ENCODE assay signal across 24 cellular contexts in genomic region chr12:52418576-52419110, GRCh38. TPM values are rescaled to one million over a fixed set of nuclear protein-coding genes. Genes with fewer than 3 reads are reported as not detected.
DNase-seq lines count a peak whose midpoint lies in the region; FAIRE-seq and TF ChIP-seq lines count a peak whose summit lies in the region.
"Had no signal": no experiment of that assay in that cellular context is flagged by ENCODE, and none has a peak within 500 bp of the region (broad histone marks: within the 10 kb centered on the region; RNA-seq: fewer than 3 reads in every experiment).

No MANE protein-coding gene starts in this region.

- H3K27me3 ChIP-seq in mammary epithelial cell (ENCODE audit: insufficient read depth, low read length) (no peaks in the 10 kb centered on the region), keratinocyte (ENCODE audit: control insufficient read depth, extremely low read depth, insufficient read depth, low read length) (no peaks in the 10 kb centered on the region), smooth muscle cell (ENCODE audit: low read depth) (no peaks in the 10 kb centered on the region)
- H3K27me3 ChIP-seq: BLaER1 had no signal

- peak; percentile 67 for FAIRE-seq in keratinocyte (lab: Jason Lieb, UNC)
- FAIRE-seq: GM12878, HTR-8/SVneo had no signal

- POLR2A ChIA-PET in MCF 10A (lab: Yijun Ruan, JAX): interaction anchor here (0.8 kb wide), 1 partner anchor 33 kb away, joined by 4 read pairs; the partner anchor contains the start of gene KRT6B

- H3K4me2 ChIP-seq in mammary epithelial cell (ENCODE audit: insufficient read depth, low read depth, low read length) (no peak overlapping the region), keratinocyte (ENCODE audit: control insufficient read depth, extremely low read depth, insufficient read depth, low read depth, low read length) (no peak overlapping the region), smooth muscle cell (no peak overlapping the region)
- H3K4me2 ChIP-seq: BLaER1 had no signal

- H3K4me3 Mint-ChIP-seq in MCF 10A (ENCODE audit: unreplicated experiment) (no peak overlapping the region), type B pancreatic cell (no peak overlapping the region)
- H3K4me3 Mint-ChIP-seq: CD14-positive monocyte; CD8-positive, alpha-beta T cell had no signal

- H4K20me1 ChIP-seq in mammary epithelial cell (ENCODE audit: insufficient read depth, low read length) (no peaks in the 10 kb centered on the region), keratinocyte (ENCODE audit: control insufficient read depth, extremely low read depth, insufficient read depth, low read length) (no peaks in the 10 kb centered on the region), smooth muscle cell (ENCODE audit: low read depth) (no peaks in the 10 kb centered on the region)
- H4K20me1 ChIP-seq: BLaER1 had no signal

- H3K9ac ChIP-seq in mammary epithelial cell (ENCODE audit: insufficient read depth, low read length) (no peak overlapping the region), keratinocyte (ENCODE audit: control insufficient read depth, extremely low read depth, insufficient read depth, low read length) (no peak overlapping the region), smooth muscle cell (ENCODE audit: low read depth) (no peak overlapping the region)
- H3K9ac ChIP-seq: BLaER1 had no signal

- H3K4me1 Mint-ChIP-seq in MCF 10A (ENCODE audit: insufficient read depth, unreplicated experiment) (peaks cover 32% of the 10 kb centered on the region), type B pancreatic cell (ENCODE audit: unreplicated experiment) (peaks cover 8% of the 10 kb centered on the region)

- in situ Hi-C loops in mammary epithelial cell (cut with MboI; ENCODE audit: low sequenced_read_pairs in 2 of 2): no loop called here

- H3K4me3 ChIP-seq in mammary epithelial cell (replicated peaks in 1 of 3; ENCODE audit: insufficient read depth in 1 of 3, low read depth in 2 of 3, low read length in 3 of 3): no peak overlapping the region
- no peak overlapping the region for H3K4me3 ChIP-seq in keratinocyte (ENCODE audit: control insufficient read depth in 2 of 3, extremely low read depth in 1 of 3, insufficient read depth in 2 of 3, low read depth in 1 of 3, low read length in 3 of 3)
- H3K4me3 ChIP-seq in smooth muscle cell: no peak overlapping the region
- H3K4me3 ChIP-seq: BLaER1, GM12878 had no signal

- H3K4me1 ChIP-seq in mammary epithelial cell (ENCODE audit: insufficient read depth, low read length): peaks cover 35% of the 10 kb centered on the region
- H3K4me1 ChIP-seq in keratinocyte (ENCODE audit: control insufficient read depth, extremely low read depth, insufficient read depth, low read length): peaks cover 29% of the 10 kb centered on the region
- H3K4me1 ChIP-seq in smooth muscle cell (ENCODE audit: low read depth): peaks cover 7% of the 10 kb centered on the region

- peaks cover 4% of the 10 kb centered on the region for H3F3A ChIP-seq in smooth muscle cell (ENCODE audit: low read depth)

- peak; percentile 28 for DNase-seq in mammary epithelial cell
- DNase-seq in MCF 10A (ENCODE audit: unreplicated experiment): no peak
- DNase-seq in keratinocyte (ENCODE audit: low read depth, low spot score): no peak
- DNase-seq in smooth muscle cell (lab: John Stamatoyannopoulos, UW; ENCODE audit: unreplicated experiment): no peak
- no peak for DNase-seq in NCI-H1436 treated with DMSO at 0.1 percent for 48 hours (lab: John Stamatoyannopoulos, UW)
- DNase-seq in type B pancreatic cell (ENCODE audit: extremely low spot score, unreplicated experiment): no peak
- DNase-seq in activated naive CD4-positive, alpha-beta T cell treated with anti-CD3 and anti-CD28 coated beads, Interleukin-2, amount 50 U/mL, for 16 hours: no peak
- DNase-seq: Calu3; CD8-positive, alpha-beta T cell; DMS 273 treated with DMSO at 0.1 percent for 48 hours; DMS53; DND-41; EL; GOT3; H7; IMR-90 had no signal

- H3K9me3 Mint-ChIP-seq in MCF 10A (ENCODE audit: unreplicated experiment): no peaks in the 10 kb centered on the region
- H3K9me3 Mint-ChIP-seq in type B pancreatic cell: no peaks in the 10 kb centered on the region
- H3K9me3 Mint-ChIP-seq: CD8-positive, alpha-beta T cell had no signal

- WGBS in mammary epithelial cell (ENCODE audit: low coverage, missing lambda C conversion rate): 100% methylated on average over 4 of the region's 4 CpGs
- 75% methylated on average over 4 of the region's 4 CpGs for WGBS in smooth muscle cell (ENCODE audit: low lambda C conversion rate)

- BruUV-seq in mammary epithelial cell (replicated peaks; lab: Mats Ljungman, UMichigan): no TSS peak
- BruUV-seq in MCF 10A (replicated peaks; lab: Mats Ljungman, UMichigan): no TSS peak

- TF ChIP-seq CTCF in mammary epithelial cell (conservative IDR thresholded peaks at IDR 0.05 in 1 of 2, IDR thresholded peaks at IDR 0.05 in 1 of 2; ENCODE audit: extremely low read depth in 1 of 2, insufficient read depth in 1 of 2, low read depth in 1 of 2, low read length in 2 of 2) (no peak), MCF 10A (IDR thresholded peaks at IDR 0.05; ENCODE audit: unreplicated experiment) (no peak), keratinocyte (optimal IDR thresholded peaks at IDR 0.05 in 1 of 3, IDR thresholded peaks at IDR 0.05 in 1 of 3, conservative IDR thresholded peaks at IDR 0.05 in 1 of 3; ENCODE audit: extremely low read depth in 1 of 3, insufficient read depth in 2 of 3, low read length in 3 of 3) (no peak), smooth muscle cell (IDR thresholded peaks at IDR 0.05; ENCODE audit: borderline replicate concordance, insufficient read depth, poor library complexity, severe bottlenecking) (no peak), type B pancreatic cell (conservative IDR thresholded peaks at IDR 0.05) (no peak)

- H3K27me3 Mint-ChIP-seq in MCF 10A (ENCODE audit: insufficient read depth, unreplicated experiment) (no peaks in the 10 kb centered on the region), type B pancreatic cell (peaks cover 19% of the 10 kb centered on the region)

- dilution Hi-C loops in mammary epithelial cell (cut with HindIII; ENCODE audit: low sequenced_read_pairs) (no loop called here), keratinocyte (cut with MboI; ENCODE audit: extremely low pct_ligation_motif_present, low sequenced_read_pairs) (no loop called here)

- CTCF ChIA-PET in mammary epithelial cell (lab: Charles Lee; ENCODE audit: low non-redundant PET): no interaction called here
- CTCF ChIA-PET in MCF 10A (lab: Yijun Ruan, JAX): interaction anchor here (0.5 to 1.1 kb wide), 3 partner anchors 9 to 92 kb away, joined by 3 to 6 read pairs (median 3); no protein-coding TSS in a partner anchor

- intact Hi-C loops in mammary epithelial cell (cut with micrococcal nuclease): no loop called here
- intact Hi-C loops in MCF 10A (cut with micrococcal nuclease): no loop called here

- H3K36me3 ChIP-seq in mammary epithelial cell (ENCODE audit: insufficient read depth, low read length): no peaks in the 10 kb centered on the region
- no peaks in the 10 kb centered on the region for H3K36me3 ChIP-seq in keratinocyte (ENCODE audit: control insufficient read depth in 2 of 2, extremely low read depth in 1 of 2, insufficient read depth in 2 of 2, low read length in 2 of 2)
- no peaks in the 10 kb centered on the region for H3K36me3 ChIP-seq in smooth muscle cell (ENCODE audit: low read depth)
- H3K36me3 ChIP-seq: BLaER1 had no signal

- H3K9me3 ChIP-seq in mammary epithelial cell (replicated peaks; ENCODE audit: insufficient read depth, low read length): no peaks in the 10 kb centered on the region
- no peaks in the 10 kb centered on the region for H3K9me3 ChIP-seq in keratinocyte (ENCODE audit: control insufficient read depth, low read depth, low read length)
- no peaks in the 10 kb centered on the region for H3K9me3 ChIP-seq in smooth muscle cell (replicated peaks; ENCODE audit: low read depth)
- H3K9me3 ChIP-seq: BLaER1 had no signal

- H3K27ac ChIP-seq in mammary epithelial cell (ENCODE audit: insufficient read depth, low read depth, low read length): no peak overlapping the region
- no peak overlapping the region for H3K27ac ChIP-seq in keratinocyte (ENCODE audit: control insufficient read depth, insufficient read depth, low read length)
- peak overlapping the region; percentile 22 for H3K27ac ChIP-seq in smooth muscle cell (ENCODE audit: low read depth)
- H3K27ac ChIP-seq: 22Rv1, BLaER1 had no signal

- H3K27ac Mint-ChIP-seq in MCF 10A (ENCODE audit: low read depth, unreplicated experiment) (no peak overlapping the region), type B pancreatic cell (no peak overlapping the region)
- H3K27ac Mint-ChIP-seq: CD14-positive monocyte; CD8-positive, alpha-beta T cell had no signal

- H2AFZ ChIP-seq in mammary epithelial cell (ENCODE audit: low read depth, low read length) (no peak overlapping the region), keratinocyte (ENCODE audit: control insufficient read depth, low read length) (no peak overlapping the region), smooth muscle cell (ENCODE audit: low read depth) (no peak overlapping the region)

- H3K79me2 ChIP-seq in mammary epithelial cell (ENCODE audit: insufficient read depth, low read length) (no peaks in the 10 kb centered on the region), keratinocyte (ENCODE audit: control insufficient read depth, insufficient read depth, low read length) (no peaks in the 10 kb centered on the region), smooth muscle cell (ENCODE audit: low read depth) (no peaks in the 10 kb centered on the region)

- no peaks in the 10 kb centered on the region for H3K9me1 ChIP-seq in keratinocyte (ENCODE audit: control insufficient read depth, extremely low read depth, insufficient read depth, low read length)

- H3K36me3 Mint-ChIP-seq in MCF 10A (ENCODE audit: insufficient read depth, unreplicated experiment) (no peaks in the 10 kb centered on the region), type B pancreatic cell (no peaks in the 10 kb centered on the region)
- H3K36me3 Mint-ChIP-seq: CD14-positive monocyte; CD8-positive, alpha-beta T cell had no signal

RNA-seq across cellular contexts. Expression of gene KRT82, which starts 12.5 kb away (rescaled TPM):
- not detected for total RNA-seq in mammary epithelial cell
- polyA plus RNA-seq in mammary epithelial cell: 0.01 TPM
- polyA minus RNA-seq in mammary epithelial cell: not detected
- total RNA-seq in MCF 10A (2022): not detected in 2 replicates
- 0.03 TPM in 1 of 3 replicates, not detected in the others for polyA plus RNA-seq in keratinocyte
- 0.10 TPM for polyA plus RNA-seq in keratinocyte (2011; ENCODE audit: low read depth)
- not detected in 2 replicates for polyA plus RNA-seq in keratinocyte (2011; cell fraction: cytosol; rRNA removed)
- not detected in 2 replicates for polyA plus RNA-seq in keratinocyte (2011; cell fraction: nucleus; rRNA removed)
- 0.25 TPM in 1 of 2 replicates, not detected in the other for polyA plus RNA-seq in keratinocyte (2012; ENCODE audit: low replicate concordance)
- polyA minus RNA-seq in keratinocyte: not detected in 3 replicates
- not detected for polyA minus RNA-seq in keratinocyte (2011; cell fraction: cytosol; rRNA and poly(A)+ RNA removed)
- polyA minus RNA-seq in keratinocyte (2011; cell fraction: nucleus; rRNA and poly(A)+ RNA removed): not detected in 2 replicates
- not detected in 2 replicates for total RNA-seq in smooth muscle cell
- 0.23 TPM in 1 of 2 replicates, not detected in the other for polyA plus RNA-seq in smooth muscle cell
- not detected in 2 replicates for total RNA-seq in type B pancreatic cell (ENCODE audit: low replicate concordance)
- total RNA-seq: A673; Calu3; CD8-positive, alpha-beta T cell; G401; GM12878; H7; IMR-90 had no signal
- polyA plus RNA-seq: AG04450, CD14-positive monocyte, GM12878, IMR-90 had no signal

RNA-seq across cellular contexts. Expression of gene KRT75, which starts 15.5 kb away (rescaled TPM):
- total RNA-seq in mammary epithelial cell (10 to 100 TPM in 1 of 2 donors, 1 to 10 TPM in 1; 3.2 to 26.5 TPM), MCF 10A (2022) (not detected in 2 replicates), smooth muscle cell (0.94 and 1.9 TPM in 2 replicates), type B pancreatic cell (ENCODE audit: low replicate concordance) (not detected in 2 replicates)
- polyA plus RNA-seq in mammary epithelial cell (3.1 TPM), keratinocyte (59.4 to 151 TPM (median 60.5 TPM) in 3 replicates), smooth muscle cell (0.37 TPM in 1 of 2 replicates, not detected in the other)
- polyA minus RNA-seq in mammary epithelial cell (0.62 TPM), keratinocyte (77.0 to 171 TPM (median 89.5 TPM) in 3 replicates)
- 143 TPM for polyA plus RNA-seq in keratinocyte (2011; ENCODE audit: low read depth)
- 91.3 and 121 TPM in 2 replicates for polyA plus RNA-seq in keratinocyte (2011; cell fraction: cytosol; rRNA removed)
- polyA plus RNA-seq in keratinocyte (2011; cell fraction: nucleus; rRNA removed): 151 and 198 TPM in 2 replicates
- 57.0 and 152 TPM in 2 replicates for polyA plus RNA-seq in keratinocyte (2012; ENCODE audit: low replicate concordance)
- 144 TPM for polyA minus RNA-seq in keratinocyte (2011; cell fraction: cytosol; rRNA and poly(A)+ RNA removed)
- polyA minus RNA-seq in keratinocyte (2011; cell fraction: nucleus; rRNA and poly(A)+ RNA removed): 87.8 and 113 TPM in 2 replicates
- total RNA-seq: A673; Calu3; CD8-positive, alpha-beta T cell; GM12878; H7; IMR-90 had no signal
- polyA plus RNA-seq: AG04450, CD14-positive monocyte, GM12878, IMR-90 had no signal

RNA-seq across cellular contexts. Expression of gene KRT84, which starts 33.2 kb away (rescaled TPM):
- under 1 TPM in 1 of 2 donors, not detected in 1; 0.14 TPM for total RNA-seq in mammary epithelial cell
- polyA plus RNA-seq in mammary epithelial cell: 0.08 TPM
- polyA minus RNA-seq in mammary epithelial cell: not detected
- total RNA-seq in MCF 10A (2022): not detected in 2 replicates
- polyA plus RNA-seq in keratinocyte: 0.05 to 0.13 TPM (median 0.10 TPM) in 3 replicates
- 0.50 TPM for polyA plus RNA-seq in keratinocyte (2011; ENCODE audit: low read depth)
- 0.02 and 0.08 TPM in 2 replicates for polyA plus RNA-seq in keratinocyte (2011; cell fraction: cytosol; rRNA removed)
- 0.06 and 0.24 TPM in 2 replicates for polyA plus RNA-seq in keratinocyte (2011; cell fraction: nucleus; rRNA removed)
- polyA plus RNA-seq in keratinocyte (2012; ENCODE audit: low replicate concordance): 0.34 TPM in 1 of 2 replicates, not detected in the other
- 0.20 TPM in 1 of 3 replicates, not detected in the others for polyA minus RNA-seq in keratinocyte
- not detected for polyA minus RNA-seq in keratinocyte (2011; cell fraction: cytosol; rRNA and poly(A)+ RNA removed)
- polyA minus RNA-seq in keratinocyte (2011; cell fraction: nucleus; rRNA and poly(A)+ RNA removed): 0.21 TPM in 1 of 2 replicates, not detected in the other
- 5.6 and 8.0 TPM in 2 replicates for total RNA-seq in smooth muscle cell
- polyA plus RNA-seq in smooth muscle cell: 0.09 and 2.1 TPM in 2 replicates
- not detected in 2 replicates for total RNA-seq in type B pancreatic cell (ENCODE audit: low replicate concordance)
- total RNA-seq: A673; Calu3; CD8-positive, alpha-beta T cell; G401; GM12878; H7; IMR-90 had no signal
- polyA plus RNA-seq: AG04450, CD14-positive monocyte, GM12878, IMR-90 had no signal

RNA-seq across cellular contexts. Expression of gene KRT6B, which starts 33.3 kb away (rescaled TPM):
- total RNA-seq in mammary epithelial cell: 1,000 to 10,000 TPM; 1,675 to 3,751 TPM
- 2,534 TPM for polyA plus RNA-seq in mammary epithelial cell
- polyA minus RNA-seq in mammary epithelial cell: 2,595 TPM
- total RNA-seq in MCF 10A (2022): 2.3 and 3.3 TPM in 2 replicates
- 1,722 to 4,902 TPM (median 2,016 TPM) in 3 replicates for polyA plus RNA-seq in keratinocyte
- 2,938 TPM for polyA plus RNA-seq in keratinocyte (2011; ENCODE audit: low read depth)
- polyA plus RNA-seq in keratinocyte (2011; cell fraction: cytosol; rRNA removed): 2,812 and 3,083 TPM in 2 replicates
- 2,797 and 2,980 TPM in 2 replicates for polyA plus RNA-seq in keratinocyte (2011; cell fraction: nucleus; rRNA removed)
- polyA plus RNA-seq in keratinocyte (2012; ENCODE audit: low replicate concordance): 1,858 and 2,565 TPM in 2 replicates
- 2,114 to 3,991 TPM (median 2,742 TPM) in 3 replicates for polyA minus RNA-seq in keratinocyte
- 3,211 TPM for polyA minus RNA-seq in keratinocyte (2011; cell fraction: cytosol; rRNA and poly(A)+ RNA removed)
- 1,354 and 1,584 TPM in 2 replicates for polyA minus RNA-seq in keratinocyte (2011; cell fraction: nucleus; rRNA and poly(A)+ RNA removed)
- 279 and 336 TPM in 2 replicates for total RNA-seq in smooth muscle cell
- 248 and 250 TPM in 2 replicates for polyA plus RNA-seq in smooth muscle cell
- total RNA-seq in type B pancreatic cell (ENCODE audit: low replicate concordance): 0.14 TPM in 1 of 2 replicates, not detected in the other
- total RNA-seq: A673; CD8-positive, alpha-beta T cell; G401; GM12878; H7; IMR-90 had no signal
- polyA plus RNA-seq: AG04450, CD14-positive monocyte, IMR-90 had no signal

RNA-seq across cellular contexts. Expression of gene KRT85, which starts 51.4 kb away (rescaled TPM):
- total RNA-seq in mammary epithelial cell: not detected
- not detected for polyA plus RNA-seq in mammary epithelial cell
- not detected for polyA minus RNA-seq in mammary epithelial cell
- 0.23 TPM in 1 of 2 replicates, not detected in the other for total RNA-seq in MCF 10A (2022)
- polyA plus RNA-seq in keratinocyte: not detected in 3 replicates
- polyA plus RNA-seq in keratinocyte (2011; ENCODE audit: low read depth): not detected
- polyA plus RNA-seq in keratinocyte (2011; cell fraction: cytosol; rRNA removed): not detected in 2 replicates
- polyA plus RNA-seq in keratinocyte (2011; cell fraction: nucleus; rRNA removed): not detected in 2 replicates
- polyA plus RNA-seq in keratinocyte (2012; ENCODE audit: low replicate concordance): not detected in 2 replicates
- polyA minus RNA-seq in keratinocyte: not detected in 3 replicates
- polyA minus RNA-seq in keratinocyte (2011; cell fraction: cytosol; rRNA and poly(A)+ RNA removed): not detected
- not detected in 2 replicates for polyA minus RNA-seq in keratinocyte (2011; cell fraction: nucleus; rRNA and poly(A)+ RNA removed)
- total RNA-seq in smooth muscle cell: not detected in 2 replicates
- polyA plus RNA-seq in smooth muscle cell: not detected in 2 replicates
- total RNA-seq in type B pancreatic cell (ENCODE audit: low replicate concordance): not detected in 2 replicates
- total RNA-seq: A673; Calu3; CD8-positive, alpha-beta T cell; G401; H7; IMR-90 had no signal
- polyA plus RNA-seq: AG04450, CD14-positive monocyte, IMR-90 had no signal
